2 cellular contexts compared by ENCODE assay signal in the genomic region with DNA sequence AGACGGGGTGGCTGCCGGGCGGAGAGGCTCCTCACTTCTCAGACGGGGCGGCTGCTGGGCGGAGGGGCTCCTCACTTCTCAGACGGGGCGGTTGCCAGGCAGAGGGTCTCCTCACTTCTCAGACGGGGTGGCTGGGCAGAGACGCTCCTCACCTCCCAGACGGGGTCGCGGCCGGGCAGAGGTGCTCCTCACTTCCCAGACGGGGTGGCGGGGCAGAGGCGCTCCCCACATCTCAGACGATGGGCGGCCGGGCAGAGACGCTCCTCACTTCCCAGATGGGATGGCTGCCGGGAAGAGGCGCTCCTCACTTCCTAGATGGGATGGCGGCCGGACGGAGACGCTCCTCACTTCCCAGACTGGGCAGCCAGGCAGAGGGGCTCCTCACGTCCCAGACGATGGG. TPM values are rescaled to one million over a fixed set of nuclear protein-coding genes. Genes with fewer than 3 reads are reported as not detected.
"Had no signal": no experiment of that assay in that cellular context is flagged by ENCODE, and none has a peak within 500 bp of the region (broad histone marks: within the 10 kb centered on the region; RNA-seq: fewer than 3 reads in every experiment).

No MANE protein-coding gene starts in this region.

RNA-seq across cellular contexts. Expression of a gene that starts 21.2 kb away (rescaled TPM):
- total RNA-seq: M059J, MCF 10A had no signal
